8 cellular contexts compared by ENCODE assay signal in genomic region chr2:55693181-55694125, GRCh38. TPM values are rescaled to one million over a fixed set of nuclear protein-coding genes. Genes with fewer than 3 reads are reported as not detected.
A peak's percentile ranks its signal among the peaks of the same experiment; 100 is the strongest.
DNase-seq lines count a peak whose midpoint lies in the region; ATAC-seq and TF ChIP-seq lines count a peak whose summit lies in the region.

TSS of gene PNPT1 (minus strand) at chr2:55693844. CDS start at chr2:55693823, 21 bp downstream.

- no peaks in the 10 kb centered on the region for H3K36me3 ChIP-seq in BJ (ENCODE audit: control insufficient read depth, insufficient read depth, low read length)

- H3K4me1 Mint-ChIP-seq in activated CD4-positive, alpha-beta T cell treated with anti-CD3 and anti-CD28 coated beads, Interleukin-2, amount 10 ng/mL, durations not matched to agents 24 days and 14 days = peaks cover 29% of the 10 kb centered on the region

- peak within 1 kb of the TSS; percentile 87 for H3K4me3 ChIP-seq in BJ (ENCODE audit: low read depth, low read length)

- peaks cover 28% of the 10 kb centered on the region for H3K36me3 Mint-ChIP-seq in activated CD4-positive, alpha-beta T cell treated with anti-CD3 and anti-CD28 coated beads, Interleukin-2, amount 10 ng/mL, durations not matched to agents 24 days and 14 days (ENCODE audit: low read depth)

- H3K9me3 Mint-ChIP-seq in activated CD4-positive, alpha-beta T cell treated with anti-CD3 and anti-CD28 coated beads, Interleukin-2, amount 10 ng/mL, durations not matched to agents 24 days and 14 days = no peaks in the 10 kb centered on the region

- peak; percentile 100 for ATAC-seq in GM19324 (IDR thresholded peaks at IDR 0.05; ENCODE audit: low FRiP score, unreplicated experiment)
- ATAC-seq in HG03469 (IDR thresholded peaks at IDR 0.05; ENCODE audit: unreplicated experiment) = peak; percentile 100
- ATAC-seq in left lobe of liver = peak; percentile 100

- peaks cover 6% of the 10 kb centered on the region for H3K27me3 Mint-ChIP-seq in activated CD4-positive, alpha-beta T cell treated with anti-CD3 and anti-CD28 coated beads, Interleukin-2, amount 10 ng/mL, durations not matched to agents 24 days and 14 days

- peak within 1 kb of the TSS; percentile 98 for H3K4me3 Mint-ChIP-seq in activated CD4-positive, alpha-beta T cell treated with anti-CD3 and anti-CD28 coated beads, Interleukin-2, amount 10 ng/mL, durations not matched to agents 24 days and 14 days

- DNase-seq in BJ (ENCODE audit: low read depth) (peak; percentile 59), NCI-H526 treated with DMSO at 0.1 percent for 48 hours (lab: John Stamatoyannopoulos, UW) (peak; percentile 93), dedifferentiated amniotic fluid mesenchymal stem cell (ENCODE audit: extremely low spot score) (peak; percentile 92), left lobe of liver (ENCODE audit: low spot score) (peak; percentile 96)
- DNase-seq in activated CD4-positive, alpha-beta T cell treated with anti-CD3 and anti-CD28 coated beads, Interleukin-2, amount 10 ng/mL, durations not matched to agents 24 days and 14 days = peak; percentile 99
- DNase-seq in stimulated activated CD4-positive, alpha-beta T cell treated with anti-CD3 and anti-CD28 coated beads, Interleukin-2, amount 100 ng/mL, for 4 hours (ENCODE audit: low read depth) = peak; percentile 92

- intact Hi-C loops in activated CD4-positive, alpha-beta T cell treated with anti-CD3 and anti-CD28 coated beads, Interleukin-2, amount 10 ng/mL, durations not matched to agents 24 days and 14 days (cut with micrococcal nuclease) = loop anchor here (1.0 to 5.0 kb wide), 6 partner anchors 76 to 1906 kb away; partner anchors contain the start of genes ASB3, CCDC88A, CFAP36 and CLHC1

- POLR2A ChIA-PET in BJ (lab: Charles Lee) = interaction anchor here (0.6 kb wide), 1 partner anchor 1763 kb away, joined by 3 read pairs; no protein-coding TSS in a partner anchor

- CTCF ChIA-PET in BJ (lab: Yijun Ruan, JAX) = interaction anchor here (0.6 to 1.0 kb wide), 2 partner anchors 10 to 26 kb away, joined by 3 read pairs; no protein-coding TSS in a partner anchor

- TF ChIP-seq CTCF in BJ (IDR thresholded peaks at IDR 0.05; ENCODE audit: insufficient read depth, low read depth, low read length) = no peak

- H3K27ac Mint-ChIP-seq in activated CD4-positive, alpha-beta T cell treated with anti-CD3 and anti-CD28 coated beads, Interleukin-2, amount 10 ng/mL, durations not matched to agents 24 days and 14 days = peak within 1 kb of the TSS; percentile 96

- H3K27me3 ChIP-seq in BJ (ENCODE audit: control insufficient read depth, insufficient read depth, low read length) = no peaks in the 10 kb centered on the region

RNA-seq across cellular contexts. Expression of gene PNPT1, which starts in this region (rescaled TPM):
- 9.4 and 13.4 TPM in 2 replicates for polyA plus RNA-seq in BJ (2011; rRNA removed)
- 2.5 and 4.0 TPM in 2 replicates for polyA minus RNA-seq in BJ (2011; rRNA and poly(A)+ RNA removed)
- 68.1 and 77.9 TPM in 2 replicates for total RNA-seq in activated CD4-positive, alpha-beta T cell treated with anti-CD3 and anti-CD28 coated beads, Interleukin-2, amount 10 ng/mL, durations not matched to agents 24 days and 14 days
- total RNA-seq in left lobe of liver = 10.0 TPM

Comparison
In these comparisons a context has a peak if more than half of its experiments do, and no peak if none do; other contexts are left out.
1. Peak in every context shown above with its lines: DNase-seq, ATAC-seq and H3K4me3 ChIP-seq.